In the genomic region with DNA sequence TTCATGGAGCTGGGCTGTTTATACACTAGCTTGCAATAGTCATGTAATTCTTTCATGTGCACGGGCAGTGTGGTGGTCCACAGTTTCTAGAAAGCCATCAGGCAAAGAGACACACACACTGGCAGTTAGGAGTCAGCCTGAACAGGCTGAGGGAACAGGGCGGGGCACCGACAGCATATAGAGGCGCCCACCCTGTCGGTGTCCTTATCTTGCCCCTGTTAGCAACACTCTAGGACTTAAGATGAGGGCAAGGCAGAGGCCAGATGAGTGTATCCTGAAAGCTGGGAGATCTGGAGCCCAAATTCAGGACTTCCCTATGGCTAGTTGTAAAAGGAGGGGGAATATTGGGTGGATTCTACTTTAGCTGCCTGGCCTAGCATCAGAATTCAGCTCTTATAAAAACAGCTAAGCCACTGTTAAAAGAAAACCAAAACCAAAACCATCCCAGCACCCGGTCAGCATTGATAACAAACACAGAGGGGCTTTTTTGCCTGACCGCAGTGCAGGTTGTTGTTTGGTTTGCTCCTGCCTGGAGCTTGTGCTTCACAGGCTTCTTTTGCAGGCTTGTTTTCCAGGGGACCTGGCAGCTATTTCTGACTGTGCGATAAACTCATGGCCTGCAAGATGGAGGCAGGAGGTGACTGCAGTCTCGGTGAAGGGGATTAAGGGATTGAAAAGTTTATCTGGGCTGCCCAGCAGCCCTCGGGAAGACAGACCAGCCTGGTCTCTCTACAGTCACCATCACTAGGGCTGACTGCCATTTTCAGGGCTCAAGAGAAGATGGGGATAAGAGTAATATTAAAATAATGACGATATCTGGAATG, we compare ENCODE assay signal across 10 cellular contexts.
DNase-seq lines count a peak whose midpoint lies in the region; ATAC-seq and TF ChIP-seq lines count a peak whose summit lies in the region.
"Had no signal": no experiment of that assay in that cellular context is flagged by ENCODE, and none has a peak within 500 bp of the region (broad histone marks: within the 10 kb centered on the region; RNA-seq: fewer than 3 reads in every experiment).

No MANE protein-coding gene starts in this region.

- peaks cover 0 to 10% of the 10 kb centered on the region in 2 donors for H3K27me3 Mint-ChIP-seq in CD8-positive, alpha-beta memory T cell
- H3K27me3 Mint-ChIP-seq in activated naive CD8-positive, alpha-beta T cell treated with anti-CD3 and anti-CD28 coated beads for 36 hours = no peaks in the 10 kb centered on the region
- peaks cover 61% of the 10 kb centered on the region for H3K27me3 Mint-ChIP-seq in MCF 10A (ENCODE audit: insufficient read depth, unreplicated experiment)

- H3K4me3 Mint-ChIP-seq in CD8-positive, alpha-beta memory T cell = peak overlapping the region; percentile 23 to 78 (median 42)
- H3K4me3 Mint-ChIP-seq in activated naive CD8-positive, alpha-beta T cell treated with anti-CD3 and anti-CD28 coated beads for 36 hours = peak overlapping the region; percentile 10
- no peak overlapping the region for H3K4me3 Mint-ChIP-seq in MCF 10A (ENCODE audit: unreplicated experiment)
- H3K4me3 Mint-ChIP-seq: HFFc6 had no signal

- peak overlapping the region; percentile 16 for H3K27ac ChIP-seq in CD8-positive, alpha-beta memory T cell (ENCODE audit: low read depth, low read length)
- no peak overlapping the region for H3K27ac ChIP-seq in foreskin keratinocyte
- no peak overlapping the region for H3K27ac ChIP-seq in ascending aorta

- peaks cover 0 to 6% (median 1%) of the 10 kb centered on the region in 3 donors for H3K36me3 Mint-ChIP-seq in CD8-positive, alpha-beta memory T cell
- H3K36me3 Mint-ChIP-seq in activated naive CD8-positive, alpha-beta T cell treated with anti-CD3 and anti-CD28 coated beads for 36 hours = peaks cover 10% of the 10 kb centered on the region
- no peaks in the 10 kb centered on the region for H3K36me3 Mint-ChIP-seq in MCF 10A (ENCODE audit: insufficient read depth, unreplicated experiment)

- H3K9me3 ChIP-seq in CD8-positive, alpha-beta memory T cell (ENCODE audit: low read length) = no peaks in the 10 kb centered on the region
- H3K9me3 ChIP-seq in ascending aorta = peaks cover 6 to 7% of the 10 kb centered on the region in 2 donors

- peak in 1 of 5 donors; percentile 5 for DNase-seq in CD8-positive, alpha-beta memory T cell
- DNase-seq in activated naive CD8-positive, alpha-beta T cell treated with anti-CD3 and anti-CD28 coated beads for 36 hours = peak; percentile 17
- DNase-seq in MCF 10A (ENCODE audit: unreplicated experiment) (no peak), SIG-M5 treated with dmso at 0.1 percent for 504 hours (lab: John Stamatoyannopoulos, UW; ENCODE audit: unreplicated experiment) (no peak), foreskin keratinocyte (no peak), ascending aorta (ENCODE audit: low spot score in 2 of 2) (no peak)
- DNase-seq: HFFc6, NCI-H187 had no signal

- intact Hi-C loops in MCF 10A (cut with micrococcal nuclease) = no loop called here
- intact Hi-C loops in ascending aorta (cut with DNase I) = no loop called here

- ATAC-seq in GM19351 (IDR thresholded peaks at IDR 0.05; ENCODE audit: unreplicated experiment) (peak; percentile 63), HG03139 (IDR thresholded peaks at IDR 0.05; ENCODE audit: unreplicated experiment) (peak; percentile 48), foreskin keratinocyte (no peak)

- H3K4me3 ChIP-seq in CD8-positive, alpha-beta memory T cell (ENCODE audit: low read length) = no peak overlapping the region
- H3K4me3 ChIP-seq in ascending aorta = no peak overlapping the region

- CTCF ChIA-PET in CD8-positive, alpha-beta memory T cell (lab: Charles Lee) = no interaction called here
- CTCF ChIA-PET in MCF 10A (lab: Yijun Ruan, JAX) = interaction anchor here (0.7 to 0.8 kb wide), 2 partner anchors 53 to 637 kb away, joined by 3 to 5 read pairs; no protein-coding TSS in a partner anchor

- POLR2A ChIA-PET in CD8-positive, alpha-beta memory T cell (lab: Charles Lee) = no interaction called here
- POLR2A ChIA-PET in MCF 10A (lab: Yijun Ruan, JAX) = interaction anchor here (0.7 kb wide), 1 partner anchor 8 kb away, joined by 3 read pairs; no protein-coding TSS in a partner anchor

- no peaks in the 10 kb centered on the region for H3K27me3 ChIP-seq in CD8-positive, alpha-beta memory T cell (ENCODE audit: insufficient read depth, low read length, poor library complexity, severe bottlenecking)
- H3K27me3 ChIP-seq in foreskin keratinocyte = no peaks in the 10 kb centered on the region
- no peaks in the 10 kb centered on the region for H3K27me3 ChIP-seq in ascending aorta

- peaks cover 5% of the 10 kb centered on the region for H3K4me1 ChIP-seq in CD8-positive, alpha-beta memory T cell (ENCODE audit: insufficient read depth, low read length)
- no peaks in the 10 kb centered on the region for H3K4me1 ChIP-seq in foreskin keratinocyte
- no peaks in the 10 kb centered on the region for H3K4me1 ChIP-seq in ascending aorta

- H3K36me3 ChIP-seq in CD8-positive, alpha-beta memory T cell (ENCODE audit: insufficient read depth, low read length) = no peaks in the 10 kb centered on the region
- H3K36me3 ChIP-seq in ascending aorta = no peaks in the 10 kb centered on the region

- BruUV-seq in MCF 10A (replicated peaks; lab: Mats Ljungman, UMichigan) = no TSS peak

- peak overlapping the region; percentile 13 to 84 (median 68) for H3K27ac Mint-ChIP-seq in CD8-positive, alpha-beta memory T cell
- H3K27ac Mint-ChIP-seq in activated naive CD8-positive, alpha-beta T cell treated with anti-CD3 and anti-CD28 coated beads for 36 hours = peak overlapping the region; percentile 91
- no peak overlapping the region for H3K27ac Mint-ChIP-seq in MCF 10A (ENCODE audit: low read depth, unreplicated experiment)
- H3K27ac Mint-ChIP-seq: HFFc6 had no signal

- peaks cover 7 to 22% (median 17%) of the 10 kb centered on the region in 3 donors for H3K4me1 Mint-ChIP-seq in CD8-positive, alpha-beta memory T cell
- H3K4me1 Mint-ChIP-seq in activated naive CD8-positive, alpha-beta T cell treated with anti-CD3 and anti-CD28 coated beads for 36 hours = peaks cover 34% of the 10 kb centered on the region
- no peaks in the 10 kb centered on the region for H3K4me1 Mint-ChIP-seq in MCF 10A (ENCODE audit: insufficient read depth, unreplicated experiment)

- no peak for TF ChIP-seq CTCF in MCF 10A (IDR thresholded peaks at IDR 0.05; ENCODE audit: unreplicated experiment)
- TF ChIP-seq CTCF in foreskin keratinocyte (conservative IDR thresholded peaks at IDR 0.05) = no peak
- no peak for TF ChIP-seq CTCF in ascending aorta (IDR thresholded peaks at IDR 0.05)

- peaks cover 0 to 9% (median 5%) of the 10 kb centered on the region in 5 donors for H3K9me3 Mint-ChIP-seq in CD8-positive, alpha-beta memory T cell
- H3K9me3 Mint-ChIP-seq in activated naive CD8-positive, alpha-beta T cell treated with anti-CD3 and anti-CD28 coated beads for 36 hours = peaks cover 4% of the 10 kb centered on the region
- peaks cover 14% of the 10 kb centered on the region for H3K9me3 Mint-ChIP-seq in MCF 10A (ENCODE audit: unreplicated experiment)
